In the genomic region with DNA sequence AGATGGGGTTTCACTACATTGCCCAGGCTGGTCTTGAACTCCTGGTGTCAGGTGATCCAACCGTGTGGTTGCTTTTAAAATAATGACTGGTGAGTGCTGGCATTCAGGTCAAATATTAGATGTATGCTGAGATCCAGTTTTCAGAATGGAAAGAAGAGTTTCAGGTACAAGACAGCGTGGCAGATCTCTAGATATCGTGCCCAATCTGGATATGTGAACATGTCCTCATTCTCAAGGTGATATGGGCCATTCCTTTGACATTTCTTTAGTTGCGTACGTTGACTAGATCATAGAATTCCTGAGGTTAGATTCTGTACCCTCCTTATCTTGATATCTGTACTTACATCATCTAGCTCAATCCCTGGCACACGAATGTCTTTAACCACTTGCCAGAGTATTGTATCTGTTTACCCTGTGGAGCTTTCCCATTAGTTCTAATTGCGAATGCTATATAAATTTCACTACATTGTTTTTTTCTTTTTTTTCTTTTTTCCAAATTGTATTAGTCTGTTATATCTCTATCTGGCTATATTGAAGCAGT, we compare ENCODE assay signal across 21 cellular contexts.
"Had no signal": no experiment of that assay in that cellular context is flagged by ENCODE, and none has a peak within 500 bp of the region (broad histone marks: within the 10 kb centered on the region; RNA-seq: fewer than 3 reads in every experiment).

No MANE protein-coding gene starts in this region.

- H3K27me3 Mint-ChIP-seq: activated CD4-positive, alpha-beta memory T cell treated with anti-CD3 and anti-CD28 coated beads, Interleukin-2, amount 10 ng/mL, durations not matched to agents 7 days and 5 days; activated T-cell treated with anti-CD3 and anti-CD28 coated beads, Interleukin-2, amount 50 U/mL, for 24 hours; naive thymus-derived CD4-positive, alpha-beta T cell had no signal

- H3K9me3 ChIP-seq: adrenal gland, body of pancreas, mucosa of descending colon, pancreas, right atrium auricular region, transverse colon had no signal

- H3K36me3 Mint-ChIP-seq: WTC11 had no signal

- H3K4me1 Mint-ChIP-seq: activated CD4-positive, alpha-beta memory T cell treated with anti-CD3 and anti-CD28 coated beads, Interleukin-2, amount 10 ng/mL, durations not matched to agents 7 days and 5 days had no signal

- H3K36me3 ChIP-seq: adrenal gland, pancreas, right atrium auricular region, transverse colon had no signal

- H3K27me3 ChIP-seq: adrenal gland, body of pancreas, foreskin keratinocyte, pancreas, right atrium auricular region had no signal

- H3K27ac Mint-ChIP-seq: activated CD4-positive, alpha-beta memory T cell treated with anti-CD3 and anti-CD28 coated beads, Interleukin-2, amount 10 ng/mL, durations not matched to agents 7 days and 5 days; activated T-cell treated with anti-CD3 and anti-CD28 coated beads, Interleukin-2, amount 50 U/mL, for 24 hours; naive thymus-derived CD4-positive, alpha-beta T cell; T-helper 1 cell treated with Interleukin-12 subunit alpha and Interleukin-12 subunit beta and Interleukin-4 antibody, amounts not matched to agents 30 μg/mL and 1 μg/mL, for 36 hours; WTC11 had no signal

- H3K27ac ChIP-seq: adrenal gland, body of pancreas, foreskin keratinocyte, pancreas had no signal

- H3K4me2 ChIP-seq: smooth muscle cell had no signal

- H3K4me3 Mint-ChIP-seq: activated CD4-positive, alpha-beta memory T cell treated with anti-CD3 and anti-CD28 coated beads, Interleukin-2, amount 10 ng/mL, durations not matched to agents 7 days and 5 days; activated T-cell treated with anti-CD3 and anti-CD28 coated beads, Interleukin-2, amount 50 U/mL, for 24 hours; naive thymus-derived CD4-positive, alpha-beta T cell; T-helper 1 cell treated with Interleukin-12 subunit alpha and Interleukin-12 subunit beta and Interleukin-4 antibody, amounts not matched to agents 30 μg/mL and 1 μg/mL, for 36 hours; WTC11 had no signal

- DNase-seq: activated CD4-positive, alpha-beta memory T cell treated with anti-CD3 and anti-CD28 coated beads, Interleukin-2, amount 10 ng/mL, durations not matched to agents 7 days and 5 days; activated CD4-positive, alpha-beta T cell treated with anti-CD3 and anti-CD28 coated beads for 4 hours; activated naive CD4-positive, alpha-beta T cell treated with anti-CD3 and anti-CD28 coated beads, Interleukin-2, amount 50 U/mL, for 16 hours; activated T-cell treated with anti-CD3 and anti-CD28 coated beads, Interleukin-2, amount 50 U/mL, for 24 hours; adrenal gland; body of pancreas; central memory CD4-positive, alpha-beta T cell; effector CD4-positive, alpha-beta T cell; foreskin keratinocyte; mucosa of descending colon; naive thymus-derived CD4-positive, alpha-beta T cell; pancreas; stimulated activated CD4-positive, alpha-beta T cell treated with anti-CD3 and anti-CD28 coated beads, Interleukin-4, amount 100 ng/mL, for 4 hours; stimulated activated CD8-positive, alpha-beta memory T cell treated with anti-CD3 and anti-CD28 coated beads, Interleukin-4, amount 100 ng/mL, for 48 hours; stimulated activated naive CD8-positive, alpha-beta T cell treated with anti-CD3 and anti-CD28 coated beads, Interleukin-15, Interleukin-2, amounts not matched to agents 100 U/mL and 50 U/mL, for 24 hours; transverse colon had no signal

- H3K4me3 ChIP-seq: adrenal gland, body of pancreas, coronary artery, mucosa of descending colon, pancreas, right atrium auricular region, smooth muscle cell, transverse colon had no signal

- H3K9me3 Mint-ChIP-seq: activated CD4-positive, alpha-beta memory T cell treated with anti-CD3 and anti-CD28 coated beads, Interleukin-2, amount 10 ng/mL, durations not matched to agents 7 days and 5 days; activated T-cell treated with anti-CD3 and anti-CD28 coated beads, Interleukin-2, amount 50 U/mL, for 24 hours; naive thymus-derived CD4-positive, alpha-beta T cell; T-helper 1 cell treated with Interleukin-12 subunit alpha and Interleukin-12 subunit beta and Interleukin-4 antibody, amounts not matched to agents 30 μg/mL and 1 μg/mL, for 36 hours; WTC11 had no signal

- ATAC-seq: body of pancreas; foreskin keratinocyte; mucosa of descending colon; naive thymus-derived CD4-positive, alpha-beta T cell; pancreas; stimulated activated naive CD8-positive, alpha-beta T cell treated with anti-CD3 and anti-CD28 coated beads, Interleukin-15, Interleukin-2, amounts not matched to agents 100 U/mL and 50 U/mL, for 24 hours; WTC11 had no signal
